In the genomic region with DNA sequence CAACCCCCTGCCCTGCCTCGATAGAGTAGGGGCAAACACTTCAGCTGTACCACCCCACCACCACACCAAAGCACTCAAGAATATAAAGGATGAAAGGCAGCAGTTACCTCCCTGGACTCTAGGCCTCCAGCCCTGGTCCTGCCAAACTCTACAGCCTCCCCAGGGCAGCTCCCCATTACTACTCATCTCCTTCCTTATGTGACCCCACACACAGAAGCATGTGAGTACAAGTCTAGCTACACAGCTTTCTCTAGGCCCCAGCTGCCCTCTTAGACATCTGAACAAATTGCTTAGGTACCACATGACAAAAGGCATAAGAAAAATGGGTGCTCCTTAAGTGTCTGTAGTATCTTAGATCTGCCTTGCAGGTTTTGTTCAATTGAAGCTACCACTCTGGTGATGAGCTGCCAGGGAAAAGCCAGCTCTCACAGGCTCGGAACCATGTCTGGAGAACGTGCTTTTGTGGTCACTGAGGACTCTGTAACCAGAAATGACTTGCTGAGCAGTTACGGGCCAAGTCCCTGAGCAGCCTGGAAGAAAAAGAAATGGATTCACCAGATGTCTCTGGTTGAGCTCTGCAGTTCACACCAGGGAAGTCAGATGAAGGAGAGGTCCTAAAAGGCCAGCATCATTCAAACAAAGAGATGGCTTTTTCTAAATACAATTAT, we compare ENCODE assay signal across 8 cellular contexts. TPM values are rescaled to one million over a fixed set of nuclear protein-coding genes. Genes with fewer than 3 reads are reported as not detected.
DNase-seq lines count a peak whose midpoint lies in the region; ATAC-seq, FAIRE-seq and TF ChIP-seq lines count a peak whose summit lies in the region.

No MANE protein-coding gene starts in this region.

- H3K9ac ChIP-seq in liver (ENCODE audit: low read depth in 1 of 2, low read length in 2 of 2): peak overlapping the region in 1 of 2 donors; percentile 44

- no peaks in the 10 kb centered on the region for H3K27me3 ChIP-seq in Peyer's patch
- H3K27me3 ChIP-seq in bronchial epithelial cell (ENCODE audit: control insufficient read depth, insufficient read depth, low read length): no peaks in the 10 kb centered on the region
- H3K27me3 ChIP-seq in liver (ENCODE audit: control insufficient read depth in 4 of 4, insufficient read depth in 4 of 4, low read length in 3 of 4): no peaks in the 10 kb centered on the region

- 74% methylated on average over 4 of the region's 4 CpGs for WGBS in liver

- TF ChIP-seq RAD21 in liver (IDR thresholded peaks at IDR 0.05): no peak

- no peak for FAIRE-seq in bronchial epithelial cell (lab: Jason Lieb, UNC)

- no peak for TF ChIP-seq POLR2A in Peyer's patch (IDR thresholded peaks at IDR 0.05)

- H3K36me3 ChIP-seq in Peyer's patch (no peaks in the 10 kb centered on the region), bronchial epithelial cell (ENCODE audit: control insufficient read depth, insufficient read depth, low read length) (no peaks in the 10 kb centered on the region), liver (ENCODE audit: control insufficient read depth in 4 of 4, insufficient read depth in 3 of 4, low read depth in 1 of 4, low read length in 3 of 4) (no peaks in the 10 kb centered on the region)

- DNase-seq in Peyer's patch: peak in 1 of 3 donors; percentile 34
- DNase-seq in bronchial epithelial cell (ENCODE audit: low read depth): peak; percentile 12
- DNase-seq in substantia nigra (lab: John Stamatoyannopoulos, UW): peak in 6 of 49 donors; percentile 9 to 59 (median 38)
- no peak for DNase-seq in activated effector memory CD4-positive, alpha-beta T cell treated with Interleukin-2 at 50 U/mL for 16 hours
- DNase-seq in mesenteric fat pad (ENCODE audit: low spot score): no peak

- TF ChIP-seq CTCF in Peyer's patch (IDR thresholded peaks at IDR 0.05) (no peak), bronchial epithelial cell (IDR thresholded peaks at IDR 0.05; ENCODE audit: insufficient read depth, low read length, severe bottlenecking) (no peak), liver (IDR thresholded peaks at IDR 0.05; ENCODE audit: low read depth, low read length, missing input control) (no peak)

- peak overlapping the region; percentile 69 to 87 (median 84) for H3K27ac ChIP-seq in Peyer's patch
- peak overlapping the region; percentile 73 to 80 for H3K27ac ChIP-seq in liver (ENCODE audit: low read depth in 1 of 2, low read length in 2 of 2)
- H3K27ac ChIP-seq in substantia nigra (ENCODE audit: low read depth, low read length, poor library complexity, severe bottlenecking): peak overlapping the region; percentile 98

- no peak overlapping the region for H3K4me3 ChIP-seq in Peyer's patch
- H3K4me3 ChIP-seq in bronchial epithelial cell (ENCODE audit: low read depth, low read length): no peak overlapping the region
- H3K4me3 ChIP-seq in liver (ENCODE audit: low read depth in 1 of 3, low read length in 3 of 3): no peak overlapping the region

- peaks cover 6 to 56% (median 49%) of the 10 kb centered on the region in 4 donors for H3K4me1 ChIP-seq in Peyer's patch
- H3K4me1 ChIP-seq in liver (ENCODE audit: control insufficient read depth in 4 of 4, insufficient read depth in 4 of 4, low read length in 3 of 4): peaks cover 3 to 18% (median 6%) of the 10 kb centered on the region in 4 donors

- H3K9me3 ChIP-seq in Peyer's patch: no peaks in the 10 kb centered on the region
- no peaks in the 10 kb centered on the region for H3K9me3 ChIP-seq in liver (ENCODE audit: control insufficient read depth in 4 of 4, low read length in 3 of 4)

- ATAC-seq in HG02588 (IDR thresholded peaks at IDR 0.05; ENCODE audit: unreplicated experiment) (no peak), GM21526 (IDR thresholded peaks at IDR 0.05; ENCODE audit: low FRiP score, unreplicated experiment) (no peak)

TF ChIP-seq in liver, 16 proteins besides CTCF, POLR2A, EP300 and RAD21:
- no peak for TF ChIP-seq GABPA (IDR thresholded peaks at IDR 0.05 in 1 of 2, conservative IDR thresholded peaks at IDR 0.05 in 1 of 2)
- no peak for TF ChIP-seq HNF4A (conservative IDR thresholded peaks at IDR 0.05)
- TF ChIP-seq NR2F2 (IDR thresholded peaks at IDR 0.05): no peak
- TF ChIP-seq, protein P1, sequence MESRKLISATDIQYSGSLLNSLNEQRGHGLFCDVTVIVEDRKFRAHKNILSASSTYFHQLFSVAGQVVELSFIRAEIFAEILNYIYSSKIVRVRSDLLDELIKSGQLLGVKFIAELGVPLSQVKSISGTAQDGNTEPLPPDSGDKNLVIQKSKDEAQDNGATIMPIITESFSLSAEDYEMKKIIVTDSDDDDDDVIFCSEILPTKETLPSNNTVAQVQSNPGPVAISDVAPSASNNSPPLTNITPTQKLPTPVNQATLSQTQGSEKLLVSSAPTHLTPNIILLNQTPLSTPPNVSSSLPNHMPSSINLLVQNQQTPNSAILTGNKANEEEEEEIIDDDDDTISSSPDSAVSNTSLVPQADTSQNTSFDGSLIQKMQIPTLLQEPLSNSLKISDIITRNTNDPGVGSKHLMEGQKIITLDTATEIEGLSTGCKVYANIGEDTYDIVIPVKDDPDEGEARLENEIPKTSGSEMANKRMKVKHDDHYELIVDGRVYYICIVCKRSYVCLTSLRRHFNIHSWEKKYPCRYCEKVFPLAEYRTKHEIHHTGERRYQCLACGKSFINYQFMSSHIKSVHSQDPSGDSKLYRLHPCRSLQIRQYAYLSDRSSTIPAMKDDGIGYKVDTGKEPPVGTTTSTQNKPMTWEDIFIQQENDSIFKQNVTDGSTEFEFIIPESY (IDR thresholded peaks at IDR 0.05): no peak
TF ChIP-seq in liver: peak in this region for 0.

RNA-seq across cellular contexts. Expression of a gene that starts 32.8 kb away (rescaled TPM):
- total RNA-seq in Peyer's patch (10 to 100 TPM in 2 of 4 donors, 1 to 10 TPM in 2; 2.1 to 40.4 (median 8.2) TPM), bronchial epithelial cell (2.2 and 2.6 TPM in 2 replicates), liver (1 to 10 TPM; 4.0 to 4.5 TPM), mesenteric fat pad (26.4 TPM)
- polyA plus RNA-seq in liver: 1 to 10 TPM in 1 of 2 donors, under 1 TPM in 1; 0.72 to 1.2 TPM

RNA-seq across cellular contexts. Expression of a gene that starts 51.1 kb away (rescaled TPM):
- total RNA-seq in Peyer's patch (10 to 100 TPM in 3 of 4 donors, 1 to 10 TPM in 1; 3.7 to 18.2 (median 15.5) TPM), bronchial epithelial cell (16.3 and 21.4 TPM in 2 replicates), liver (1 to 10 TPM; 2.4 to 4.8 TPM), mesenteric fat pad (13.7 TPM)
- polyA plus RNA-seq in liver: 1 to 10 TPM; 3.4 to 4.3 TPM
